Comparison of ENCODE assay signal across 13 cellular contexts in genomic region chr21:37916795-37917142, GRCh38. TPM values are rescaled to one million over a fixed set of nuclear protein-coding genes. Genes with fewer than 3 reads are reported as not detected.
DNase-seq lines count a peak whose midpoint lies in the region; TF ChIP-seq lines count a peak whose summit lies in the region.
"Had no signal": no experiment of that assay in that cellular context is flagged by ENCODE, and none has a peak within 500 bp of the region (broad histone marks: within the 10 kb centered on the region; RNA-seq: fewer than 3 reads in every experiment).

No MANE protein-coding gene starts in this region.

- peak overlapping the region; percentile 96 for H3K4me2 ChIP-seq in trophoblast cell (ENCODE audit: low read length)

- WGBS in trophoblast cell (ENCODE audit: extremely low coverage, insufficient coverage, insufficient read length): no CpG with 5 or more reads among the region's 15 CpGs

- H3K9me3 ChIP-seq in trophoblast cell (ENCODE audit: insufficient read depth, low read depth, low read length): no peaks in the 10 kb centered on the region
- H3K9me3 ChIP-seq: heart left ventricle had no signal

- H3K9me3 Mint-ChIP-seq in activated T-helper 1 cell treated with anti-CD3 and anti-CD28 coated beads, Interleukin-12 subunit alpha, Interleukin-12 subunit beta, Interleukin-2, Interleukin-4 antibody, amounts not matched to agents 30 ng/mL and 10 ng/mL and 1 ng/mL, durations not matched to agents 14 hours and 24 hours and 36 hours: no peaks in the 10 kb centered on the region

- H3K4me1 Mint-ChIP-seq in activated T-helper 1 cell treated with anti-CD3 and anti-CD28 coated beads, Interleukin-12 subunit alpha, Interleukin-12 subunit beta, Interleukin-2, Interleukin-4 antibody, amounts not matched to agents 30 ng/mL and 10 ng/mL and 1 ng/mL, durations not matched to agents 14 hours and 24 hours and 36 hours (ENCODE audit: low read depth): no peaks in the 10 kb centered on the region

- no peak overlapping the region for H2BK12ac ChIP-seq in trophoblast cell (ENCODE audit: low read length)

- no peak overlapping the region for H3K4me3 Mint-ChIP-seq in activated T-helper 1 cell treated with anti-CD3 and anti-CD28 coated beads, Interleukin-12 subunit alpha, Interleukin-12 subunit beta, Interleukin-2, Interleukin-4 antibody, amounts not matched to agents 30 ng/mL and 10 ng/mL and 1 ng/mL, durations not matched to agents 14 hours and 24 hours and 36 hours
- H3K4me3 Mint-ChIP-seq: activated naive CD8-positive, alpha-beta T cell had no signal

- no peak overlapping the region for H4K12ac ChIP-seq in trophoblast cell (ENCODE audit: low read depth, low read length)

- no peak overlapping the region for H3K4ac ChIP-seq in trophoblast cell (ENCODE audit: low read depth, low read length)

- H3K79me2 ChIP-seq in trophoblast cell (ENCODE audit: control insufficient read depth, insufficient read depth, low read length, poor library complexity): no peaks in the 10 kb centered on the region

- peak overlapping the region; percentile 16 for H4K8ac ChIP-seq in trophoblast cell (ENCODE audit: low read depth, low read length)

- H2BK5ac ChIP-seq in trophoblast cell (ENCODE audit: low read depth, low read length, poor library complexity): no peak overlapping the region

- peak; percentile 48 for DNase-seq in NCI-H1436 (lab: John Stamatoyannopoulos, UW)
- DNase-seq in NCI-H1436 treated with DMSO at 0.1 percent for 48 hours (lab: John Stamatoyannopoulos, UW): no peak
- DNase-seq in NCI-H748 treated with DMSO at 0.1 percent for 48 hours (lab: John Stamatoyannopoulos, UW): peak; percentile 46
- DNase-seq in epithelial cell of proximal tubule (ENCODE audit: low read depth): no peak
- peak in 1 of 2 donors; percentile 9 for DNase-seq in trophoblast cell
- DNase-seq in activated T-helper 1 cell treated with anti-CD3 and anti-CD28 coated beads, Interleukin-12 subunit alpha, Interleukin-12 subunit beta, Interleukin-2, Interleukin-4 antibody, amounts not matched to agents 30 ng/mL and 10 ng/mL and 1 ng/mL, durations not matched to agents 14 hours and 24 hours and 36 hours (ENCODE audit: low spot score): no peak
- no peak for DNase-seq in GM10266 (ENCODE audit: extremely low spot score)
- DNase-seq in NCI-H2196 treated with DMSO at 0.1 percent for 48 hours (lab: John Stamatoyannopoulos, UW; ENCODE audit: unreplicated experiment): no peak
- DNase-seq: Karpas-422; stimulated activated CD4-positive, alpha-beta T cell treated with anti-CD3 and anti-CD28 coated beads, Interleukin-12 subunit alpha, Interleukin-12 subunit beta, amount 100 ng/mL, for 4 hours had no signal

- H3K4me3 ChIP-seq in epithelial cell of proximal tubule (ENCODE audit: low read depth, low read length): peak overlapping the region; percentile 44
- H3K4me3 ChIP-seq in trophoblast cell (ENCODE audit: low read depth, low read length): peak overlapping the region; percentile 67

- H3K27me3 Mint-ChIP-seq in activated T-helper 1 cell treated with anti-CD3 and anti-CD28 coated beads, Interleukin-12 subunit alpha, Interleukin-12 subunit beta, Interleukin-2, Interleukin-4 antibody, amounts not matched to agents 30 ng/mL and 10 ng/mL and 1 ng/mL, durations not matched to agents 14 hours and 24 hours and 36 hours (ENCODE audit: insufficient read depth): peaks cover 39% of the 10 kb centered on the region

- no peak overlapping the region for H3K18ac ChIP-seq in trophoblast cell (ENCODE audit: low read length)

- no peak overlapping the region for H3K27ac Mint-ChIP-seq in activated T-helper 1 cell treated with anti-CD3 and anti-CD28 coated beads, Interleukin-12 subunit alpha, Interleukin-12 subunit beta, Interleukin-2, Interleukin-4 antibody, amounts not matched to agents 30 ng/mL and 10 ng/mL and 1 ng/mL, durations not matched to agents 14 hours and 24 hours and 36 hours
- H3K27ac Mint-ChIP-seq: activated naive CD8-positive, alpha-beta T cell had no signal

- H4K91ac ChIP-seq in trophoblast cell (ENCODE audit: low read depth, low read length): no peak overlapping the region

- no peak overlapping the region for H3K14ac ChIP-seq in trophoblast cell (ENCODE audit: low read length)

- no peak overlapping the region for H2BK120ac ChIP-seq in trophoblast cell (ENCODE audit: insufficient read depth, low read length, poor library complexity)

- no peak overlapping the region for H3K9ac ChIP-seq in trophoblast cell (ENCODE audit: low read length)

- H3K27ac ChIP-seq in trophoblast cell (ENCODE audit: low read depth, low read length): no peak overlapping the region
- H3K27ac ChIP-seq: heart left ventricle had no signal

- peak overlapping the region; percentile 69 for H2AFZ ChIP-seq in trophoblast cell (ENCODE audit: insufficient read depth, low read length, poor library complexity)

- H3K23ac ChIP-seq in trophoblast cell (ENCODE audit: low read length): no peak overlapping the region

- intact Hi-C loops in activated T-helper 1 cell treated with anti-CD3 and anti-CD28 coated beads, Interleukin-12 subunit alpha, Interleukin-12 subunit beta, Interleukin-2, Interleukin-4 antibody, amounts not matched to agents 30 ng/mL and 10 ng/mL and 1 ng/mL, durations not matched to agents 14 hours and 24 hours and 36 hours (cut with micrococcal nuclease): no loop called here

- no peaks in the 10 kb centered on the region for H3K36me3 Mint-ChIP-seq in activated T-helper 1 cell treated with anti-CD3 and anti-CD28 coated beads, Interleukin-12 subunit alpha, Interleukin-12 subunit beta, Interleukin-2, Interleukin-4 antibody, amounts not matched to agents 30 ng/mL and 10 ng/mL and 1 ng/mL, durations not matched to agents 14 hours and 24 hours and 36 hours (ENCODE audit: low read depth)
- H3K36me3 Mint-ChIP-seq: activated naive CD8-positive, alpha-beta T cell had no signal

- H3K4me1 ChIP-seq in trophoblast cell (ENCODE audit: control insufficient read depth in 1 of 2, insufficient read depth in 2 of 2, low read length in 2 of 2): peaks cover 0 to 7% of the 10 kb centered on the region in 2 experiments

- no peaks in the 10 kb centered on the region for H3K36me3 ChIP-seq in trophoblast cell (ENCODE audit: control insufficient read depth in 1 of 2, insufficient read depth in 2 of 2, low read length in 2 of 2)
- H3K36me3 ChIP-seq: heart left ventricle had no signal

- no peaks in the 10 kb centered on the region for H3K79me1 ChIP-seq in trophoblast cell (ENCODE audit: low read length)

- TF ChIP-seq CTCF in epithelial cell of proximal tubule (conservative IDR thresholded peaks at IDR 0.05; ENCODE audit: low read depth, low read length) (peak; percentile 35), GM10266 (IDR thresholded peaks at IDR 0.05; ENCODE audit: control insufficient read depth, insufficient read depth, low read depth, missing control alignments) (no peak)

- H2AK5ac ChIP-seq in trophoblast cell (ENCODE audit: low read length): no peak overlapping the region

- H3K27me3 ChIP-seq in trophoblast cell (ENCODE audit: insufficient read depth, low read length): peaks cover 11% of the 10 kb centered on the region

RNA-seq across cellular contexts. Expression of gene KCNJ6, which starts 0.5 kb away (rescaled TPM):
- total RNA-seq in epithelial cell of proximal tubule: under 0.01 TPM in 2 replicates
- 0.10 TPM in 2 replicates for polyA plus RNA-seq in trophoblast cell (2013)
- not detected in 2 replicates for total RNA-seq in activated T-helper 1 cell treated with anti-CD3 and anti-CD28 coated beads, Interleukin-12 subunit alpha, Interleukin-12 subunit beta, Interleukin-2, Interleukin-4 antibody, amounts not matched to agents 30 ng/mL and 10 ng/mL and 1 ng/mL, durations not matched to agents 14 hours and 24 hours and 36 hours
- total RNA-seq: A172, heart left ventricle had no signal
- polyA plus RNA-seq: heart left ventricle had no signal

Comparison
In these comparisons a context has a peak if more than half of its experiments do, and no peak if none do; other contexts are left out.
1. DNase-seq: peak in NCI-H1436 (single experiment) and NCI-H748 treated with DMSO at 0.1 percent for 48 hours (single experiment); none in NCI-H1436 treated with DMSO at 0.1 percent for 48 hours (single experiment), epithelial cell of proximal tubule (single experiment), activated T-helper 1 cell treated with anti-CD3 and anti-CD28 coated beads, Interleukin-12 subunit alpha, Interleukin-12 subunit beta, Interleukin-2, Interleukin-4 antibody, amounts not matched to agents 30 ng/mL and 10 ng/mL and 1 ng/mL, durations not matched to agents 14 hours and 24 hours and 36 hours (single experiment), GM10266 (single experiment) and NCI-H2196 treated with DMSO at 0.1 percent for 48 hours (single experiment).